8 cellular contexts compared by ENCODE assay signal in genomic region chr2:135709992-135710391, GRCh38. TPM values are rescaled to one million over a fixed set of nuclear protein-coding genes. Genes with fewer than 3 reads are reported as not detected.
DNase-seq lines count a peak whose midpoint lies in the region; ATAC-seq, FAIRE-seq and TF ChIP-seq lines count a peak whose summit lies in the region.

No MANE protein-coding gene starts in this region.

- H3K27me3 ChIP-seq in H1 (replicated peaks in 1 of 4; ENCODE audit: control insufficient read depth in 3 of 4, extremely low read depth in 1 of 4, insufficient read depth in 3 of 4, low read length in 3 of 4): no peaks in the 10 kb centered on the region

- H3K23me2 ChIP-seq in H1 (ENCODE audit: low read depth, low read length): no peaks in the 10 kb centered on the region

- no peak overlapping the region for H3K18ac ChIP-seq in H1 (ENCODE audit: extremely low read depth, low read length)

- no TSS peak for BruUV-seq in Calu3 (replicated peaks; lab: Mats Ljungman, UMichigan)

- H3K4ac ChIP-seq in H1 (replicated peaks; ENCODE audit: insufficient read length, low read depth, low read length): no peak overlapping the region

- no peaks in the 10 kb centered on the region for H3K27me3 Mint-ChIP-seq in Calu3 (ENCODE audit: unreplicated experiment)

- no peak overlapping the region for H2AK5ac ChIP-seq in H1 (ENCODE audit: low read depth, low read length)

- intact Hi-C loops in Calu3 (cut with micrococcal nuclease; ENCODE audit: unreplicated experiment): loop anchor here (1.0 kb wide), 3 partner anchors 237 to 721 kb away; no protein-coding TSS in a partner anchor

- no peaks in the 10 kb centered on the region for H3K4me1 ChIP-seq in H1 (replicated peaks in 1 of 4; ENCODE audit: control insufficient read depth in 3 of 4, insufficient read depth in 4 of 4, low read length in 3 of 4)

- no peak overlapping the region for H2BK12ac ChIP-seq in H1 (ENCODE audit: low read depth, low read length)

- H3K9me3 Mint-ChIP-seq in Calu3 (ENCODE audit: low read depth, unreplicated experiment): no peaks in the 10 kb centered on the region

- no peak overlapping the region for H3K4me3 ChIP-seq in H1 (ENCODE audit: extremely low read depth in 1 of 4, insufficient read depth in 2 of 4, low read depth in 3 of 4, low read length in 4 of 4)

- TF ChIP-seq CTCF in Calu3 (IDR thresholded peaks at IDR 0.05; ENCODE audit: unreplicated experiment): peak; percentile 77
- TF ChIP-seq CTCF in H1 (IDR thresholded peaks at IDR 0.05; ENCODE audit: control extremely low read depth in 1 of 3, insufficient read depth in 1 of 3, low read depth in 1 of 3, low read length in 3 of 3): peak; percentile 74 to 81 (median 79)

- TF ChIP-seq POLR2A in H1 (IDR thresholded peaks at IDR 0.05; ENCODE audit: control extremely low read depth in 1 of 2, low read depth in 2 of 2, low read length in 2 of 2): no peak

- TF ChIP-seq EP300 in H1 (IDR thresholded peaks at IDR 0.05; ENCODE audit: borderline replicate concordance in 1 of 2, low read depth in 2 of 2, low read length in 2 of 2): no peak

- POLR2A ChIA-PET in H1 (lab: Charles Lee; ENCODE audit: partially characterized antibody): interaction anchor here (1.1 kb wide), 1 partner anchor 10 kb away, joined by 3 read pairs; no protein-coding TSS in a partner anchor

- WGBS in H1 (ENCODE audit: extremely low coverage in 1 of 2, insufficient coverage in 1 of 2, insufficient read length in 1 of 2, insufficient replicate concordance in 2 of 2, low coverage in 1 of 2, low lambda C conversion rate in 2 of 2, missing lambda C conversion rate in 1 of 2), 2 experiments: 73% methylated on average over 6 of the region's 6 CpGs; no CpG with 5 or more reads in 1 of the 2 experiments

- no peak overlapping the region for H3K4me3 Mint-ChIP-seq in Calu3 (ENCODE audit: low read depth, unreplicated experiment)

- no peak overlapping the region for H3K56ac ChIP-seq in H1 (replicated peaks; ENCODE audit: insufficient read length, low read depth, low read length)

- peaks cover 7% of the 10 kb centered on the region for H3K36me3 Mint-ChIP-seq in Calu3 (ENCODE audit: insufficient read depth, unreplicated experiment)

- H3K79me1 ChIP-seq in H1 (ENCODE audit: low read depth, low read length): no peaks in the 10 kb centered on the region

- no peak overlapping the region for H3K27ac ChIP-seq in H1 (ENCODE audit: low read depth, low read length)

- no peaks in the 10 kb centered on the region for H3K4me1 Mint-ChIP-seq in Calu3 (ENCODE audit: low read depth, unreplicated experiment)

- H4K91ac ChIP-seq in H1 (replicated peaks; ENCODE audit: insufficient read length, low read length): no peak overlapping the region

- H2BK15ac ChIP-seq in H1 (ENCODE audit: low read length): no peak overlapping the region

- H4K5ac ChIP-seq in H1 (ENCODE audit: insufficient read length, low read depth, low read length): no peak overlapping the region

- H4K20me1 ChIP-seq in H1 (replicated peaks in 1 of 2; ENCODE audit: control insufficient read depth in 1 of 2, insufficient read depth in 2 of 2, low read length in 2 of 2): no peaks in the 10 kb centered on the region

- peak; percentile 84 for FAIRE-seq in H1 (lab: Jason Lieb, UNC)

- no peak overlapping the region for H3K9ac ChIP-seq in H1 (replicated peaks in 1 of 4; ENCODE audit: extremely low read depth in 1 of 4, low read depth in 3 of 4, low read length in 3 of 4)

- no peak overlapping the region for H4K8ac ChIP-seq in H1 (ENCODE audit: extremely low read depth, insufficient read depth, low read length)

- no peak overlapping the region for H3K23ac ChIP-seq in H1 (ENCODE audit: insufficient read length)

- ATAC-seq in HG03095 (IDR thresholded peaks at IDR 0.05; ENCODE audit: unreplicated experiment): no peak

- H2AFZ ChIP-seq in H1 (ENCODE audit: low read length): no peak overlapping the region

- peak; percentile 88 to 89 for TF ChIP-seq RAD21 in H1 (IDR thresholded peaks at IDR 0.05 in 1 of 2, conservative IDR thresholded peaks at IDR 0.05 in 1 of 2; ENCODE audit: low read depth in 2 of 2, low read length in 2 of 2)

- CTCF ChIA-PET in Calu3 (lab: Charles Lee): interaction anchor here (1.3 to 2.5 kb wide), 3 partner anchors 237 to 721 kb away, joined by 12 to 29 read pairs (median 16); no protein-coding TSS in a partner anchor
- CTCF ChIA-PET in H1 (lab: Charles Lee; ENCODE audit: partially characterized antibody): interaction anchor here (0.6 to 5.1 kb wide), 45 partner anchors 8 to 1256 kb away, joined by 3 to 32 read pairs (median 5); partner anchors contain the start of gene UBXN4

- H3K27ac Mint-ChIP-seq in Calu3 (ENCODE audit: unreplicated experiment): no peak overlapping the region

- peak; percentile 70 for DNase-seq in Calu3
- DNase-seq in H4 (ENCODE audit: low spot score): peak; percentile 28
- DNase-seq in NCI-H446 treated with DMSO at 0.1 percent for 48 hours (lab: John Stamatoyannopoulos, UW): peak; percentile 4
- peak; percentile 36 to 49 for DNase-seq in activated CD8-positive, alpha-beta memory T cell treated with anti-CD3 and anti-CD28 coated beads for 4 hours (ENCODE audit: low read depth in 2 of 2)
- peak in 1 of 2 experiments; percentile 81 for DNase-seq in H1 (ENCODE audit: low read depth in 1 of 2, low spot score in 2 of 2)
- DNase-seq in mucosa of gallbladder (ENCODE audit: low spot score): peak; percentile 50
- peak; percentile 85 for DNase-seq in stimulated activated CD8-positive, alpha-beta memory T cell treated with anti-CD3 and anti-CD28 coated beads, Interleukin-4, amount 100 ng/mL, for 48 hours

- H3K14ac ChIP-seq in H1 (ENCODE audit: insufficient read length): no peak overlapping the region

- H2BK20ac ChIP-seq in H1 (ENCODE audit: low read length): no peak overlapping the region

- peaks cover 0 to 8% (median 0%) of the 10 kb centered on the region in 4 experiments; a peak in 2 of 8 replicates for H3K36me3 ChIP-seq in H1 (ENCODE audit: control insufficient read depth in 2 of 4, insufficient read depth in 4 of 4, low read length in 3 of 4)

- H3K9me3 ChIP-seq in H1 (ENCODE audit: insufficient read depth in 2 of 2, low read depth in 1 of 2, low read length in 1 of 2): no peaks in the 10 kb centered on the region

- H3K79me2 ChIP-seq in H1 (ENCODE audit: control insufficient read depth in 1 of 2, insufficient read depth in 2 of 2, low read length in 2 of 2): no peaks in the 10 kb centered on the region

- H3K4me2 ChIP-seq in H1 (ENCODE audit: insufficient read depth in 1 of 2, low read depth in 2 of 2, low read length in 2 of 2): no peak overlapping the region

- H2BK5ac ChIP-seq in H1 (ENCODE audit: low read depth, low read length): no peak overlapping the region

- no peak overlapping the region for H2BK120ac ChIP-seq in H1 (replicated peaks; ENCODE audit: low read depth, low read length)

TF ChIP-seq in H1, 55 proteins besides CTCF, POLR2A, EP300 and RAD21:
- TF ChIP-seq CEBPB (IDR thresholded peaks at IDR 0.05; ENCODE audit: low read depth, low read length) (no peak), E2F6 (IDR thresholded peaks at IDR 0.05) (no peak), CREB1 (IDR thresholded peaks at IDR 0.05) (no peak), SAP30 (IDR thresholded peaks at IDR 0.05; ENCODE audit: insufficient read depth, insufficient replicate concordance, low read length) (no peak), TAF7 (optimal IDR thresholded peaks at IDR 0.05; ENCODE audit: borderline replicate concordance, low read depth, low read length) (no peak), RFX5 (IDR thresholded peaks at IDR 0.05; ENCODE audit: borderline replicate concordance, low read depth, low read length) (no peak), PHF8 (conservative IDR thresholded peaks at IDR 0.05; ENCODE audit: low read depth, low read length) (no peak), CHD1 (IDR thresholded peaks at IDR 0.05; ENCODE audit: low read depth, low read length) (no peak), KDM1A (IDR thresholded peaks at IDR 0.05; ENCODE audit: borderline replicate concordance, low read length) (no peak), JUN (IDR thresholded peaks at IDR 0.05; ENCODE audit: low read depth, low read length) (no peak)
TF ChIP-seq in H1: peak in this region for 0.

RNA-seq across cellular contexts. Expression of gene UBXN4, which starts 31.7 kb away (rescaled TPM):
- total RNA-seq in Calu3 (2022) (87.8 and 94.4 TPM in 2 replicates), mucosa of gallbladder (106 TPM)
- 24.2 and 31.4 TPM in 2 replicates for total RNA-seq in H4 (2014; rRNA removed; shearing (Covaris generic))
- 64.2 and 66.0 TPM in 2 replicates for total RNA-seq in H1 (2021; fragmentation: NEBNext Ultra II Directional; extraction: Animal tissue kit (Norgen Biotek cat#: 25700))
- 13.6 and 20.1 TPM in 2 replicates for polyA plus RNA-seq in H1 (2011; rRNA removed)
- polyA plus RNA-seq in H1 (2011; cell fraction: cytosol; rRNA removed): 29.8 TPM
- polyA plus RNA-seq in H1 (2011; cell fraction: nucleus; rRNA removed): 20.7 TPM
- polyA plus RNA-seq in H1 (2012, experiment 1 of 2): 34.5 to 48.3 TPM (median 35.8 TPM) in 4 replicates
- 3.0 TPM for polyA plus RNA-seq in H1 (2012, experiment 2 of 2)
- 56.1 TPM for polyA plus RNA-seq in H1 (2013, experiment 1 of 2)
- 56.4 TPM for polyA plus RNA-seq in H1 (2013, experiment 2 of 2)
- 24.5 and 54.0 TPM in 2 replicates for polyA minus RNA-seq in H1 (2011; rRNA and poly(A)+ RNA removed)
- polyA minus RNA-seq in H1 (2011; cell fraction: cytosol; rRNA and poly(A)+ RNA removed): 43.7 TPM
- 66.6 TPM for polyA minus RNA-seq in H1 (2011; cell fraction: nucleus; rRNA and poly(A)+ RNA removed)
